8 cellular contexts compared by ENCODE assay signal in the genomic region with DNA sequence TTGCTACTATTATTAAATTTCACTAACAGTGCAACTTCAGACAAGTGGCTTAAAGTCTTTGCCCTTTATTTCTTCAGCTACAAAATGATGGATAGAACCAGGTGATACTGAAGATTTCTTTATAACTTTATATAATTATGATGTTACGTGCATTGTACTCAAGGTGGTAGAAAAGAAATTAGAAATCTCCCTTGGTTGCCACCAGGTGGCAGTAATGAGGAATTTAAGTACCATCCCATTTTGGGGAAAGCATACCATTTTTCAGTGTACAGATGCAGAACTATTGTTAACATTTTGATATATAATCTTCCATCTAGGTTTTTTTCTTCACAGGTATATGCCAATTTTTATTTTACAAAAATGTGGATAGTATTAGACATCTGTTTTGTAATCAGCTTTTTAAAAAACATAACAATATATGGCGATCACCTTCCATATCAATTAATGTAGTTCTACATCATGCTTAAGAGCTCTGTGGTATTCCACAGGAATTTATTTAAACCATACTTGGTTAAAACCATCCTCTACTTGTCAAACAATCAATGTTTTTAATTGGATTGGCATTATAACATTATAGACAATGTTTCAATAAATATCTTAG. TPM values are rescaled to one million over a fixed set of nuclear protein-coding genes. Genes with fewer than 3 reads are reported as not detected.
DNase-seq lines count a peak whose midpoint lies in the region; ATAC-seq and TF ChIP-seq lines count a peak whose summit lies in the region.

No MANE protein-coding gene starts in this region.

- peak; percentile 61 for TF ChIP-seq CTCF in GM10248 (IDR thresholded peaks at IDR 0.05; ENCODE audit: control extremely low read depth, extremely low read depth, low read depth, missing control alignments)
- TF ChIP-seq CTCF in chondrocyte (IDR thresholded peaks at IDR 0.05), result peak; percentile 87

- CTCF ChIA-PET in GM10248 (lab: Yijun Ruan, JAX), result interaction anchor here (0.7 to 1.8 kb wide), 8 partner anchors 9 to 114 kb away, joined by 3 to 8 read pairs (median 4); no protein-coding TSS in a partner anchor

- H3K9me3 Mint-ChIP-seq in chondrocyte (ENCODE audit: low read depth) (peaks cover 11% of the 10 kb centered on the region), memory B cell (peaks cover 4% of the 10 kb centered on the region)

- DNase-seq in AML-193 (lab: John Stamatoyannopoulos, UW) (peak; percentile 62 to 66), GM10248 (ENCODE audit: extremely low spot score) (peak; percentile 33), NCI-H460 (ENCODE audit: extremely low read depth, low read depth) (peak; percentile 15), chondrocyte (ENCODE audit: low spot score) (no peak), memory B cell (ENCODE audit: low spot score in 2 of 2) (peak in 1 of 2 donors; percentile 40), middle frontal gyrus (ENCODE audit: extremely low spot score, low spot score) (no peak)

- H3K27ac Mint-ChIP-seq in chondrocyte (ENCODE audit: unreplicated experiment) (no peak overlapping the region), memory B cell (no peak overlapping the region)

- H3K36me3 Mint-ChIP-seq in chondrocyte (ENCODE audit: low read depth) (peaks cover 44% of the 10 kb centered on the region), memory B cell (peaks cover 40% of the 10 kb centered on the region)

- H3K27me3 Mint-ChIP-seq in chondrocyte (ENCODE audit: low read depth), result no peaks in the 10 kb centered on the region
- H3K27me3 Mint-ChIP-seq in memory B cell, result no peaks in the 10 kb centered on the region

- H3K4me3 Mint-ChIP-seq in chondrocyte (ENCODE audit: unreplicated experiment) (no peak overlapping the region), memory B cell (no peak overlapping the region)

- peak; percentile 35 for ATAC-seq in memory B cell (ENCODE audit: low read depth)
- no peak for ATAC-seq in GM21723 (IDR thresholded peaks at IDR 0.05; ENCODE audit: unreplicated experiment)
- no peak for ATAC-seq in HG03025 (IDR thresholded peaks at IDR 0.05; ENCODE audit: low FRiP score, unreplicated experiment)

- H3K4me1 Mint-ChIP-seq in chondrocyte (ENCODE audit: low read depth) (peaks cover 9% of the 10 kb centered on the region), memory B cell (peaks cover 7% of the 10 kb centered on the region)

- POLR2A ChIA-PET in GM10248 (lab: Yijun Ruan, JAX), result no interaction called here

RNA-seq across cellular contexts. Expression of a gene that starts 37.7 kb away (rescaled TPM):
- 8.1 and 9.7 TPM in 2 replicates for total RNA-seq in NCI-H460 (2014; rRNA removed; shearing (Covaris generic))
- 1.8 and 10.7 TPM in 2 replicates for polyA plus RNA-seq in NCI-H460 (2014; cell fraction: nucleus; rRNA removed)
- total RNA-seq in chondrocyte, result 12.4 to 14.2 TPM (median 13.8 TPM) in 3 replicates

Comparison
In these comparisons a context has a peak if more than half of its experiments do, and no peak if none do; other contexts are left out.
1. DNase-seq: peak in AML-193 (2 of 2), GM10248 (single experiment) and NCI-H460 (single experiment); none in chondrocyte (single experiment) and middle frontal gyrus (single experiment).